12 cellular contexts compared by ENCODE assay signal in genomic region chr10:89651916-89652573, GRCh38.
A peak's percentile ranks its signal among the peaks of the same experiment; 100 is the strongest.
DNase-seq lines count a peak whose midpoint lies in the region; ATAC-seq and TF ChIP-seq lines count a peak whose summit lies in the region.
"Had no signal": no experiment of that assay in that cellular context is flagged by ENCODE, and none has a peak within 500 bp of the region (broad histone marks: within the 10 kb centered on the region; RNA-seq: fewer than 3 reads in every experiment).

No MANE protein-coding gene starts in this region.

- H3K4me1 ChIP-seq in HEK293 (ENCODE audit: control insufficient read depth, insufficient read depth, low read length), result no peaks in the 10 kb centered on the region
- H3K4me1 ChIP-seq: adrenal gland had no signal

- peaks cover 10% of the 10 kb centered on the region in 2 donors for H3K9me3 Mint-ChIP-seq in stimulated activated naive B cell treated with anti-CD40 and anti-IgM and Interleukin-4, amounts not matched to agents 10 μg/mL and 1 μg/mL and 100 μg/mL, for 72 hours
- peaks cover 5% of the 10 kb centered on the region for H3K9me3 Mint-ChIP-seq in activated naive CD8-positive, alpha-beta T cell treated with anti-CD3 and anti-CD28 coated beads, Interleukin-2, amount 50 U/mL, for 24 hours

- ATAC-seq in GM18867 (IDR thresholded peaks at IDR 0.05; ENCODE audit: unreplicated experiment) (peak; percentile 57), HG03520 (IDR thresholded peaks at IDR 0.05; ENCODE audit: unreplicated experiment) (peak; percentile 61)
- ATAC-seq in stimulated activated naive B cell treated with anti-CD40 and anti-IgM and Interleukin-4, amounts not matched to agents 10 μg/mL and 1 μg/mL and 100 μg/mL, for 72 hours (replicated peaks), result peak; percentile 91 to 93
- ATAC-seq in activated naive CD8-positive, alpha-beta T cell treated with anti-CD3 and anti-CD28 coated beads, Interleukin-2, amount 50 U/mL, for 24 hours, result no peak
- ATAC-seq: left lobe of liver had no signal

- no peak overlapping the region for H3K4me3 ChIP-seq in HEK293 (ENCODE audit: low read depth, low read length)
- H3K4me3 ChIP-seq: adrenal gland had no signal

- H3K27ac Mint-ChIP-seq in stimulated activated naive B cell treated with anti-CD40 and anti-IgM and Interleukin-4, amounts not matched to agents 10 μg/mL and 1 μg/mL and 100 μg/mL, for 72 hours, result no peak overlapping the region
- H3K27ac Mint-ChIP-seq in activated naive CD8-positive, alpha-beta T cell treated with anti-CD3 and anti-CD28 coated beads, Interleukin-2, amount 50 U/mL, for 24 hours, result no peak overlapping the region
- H3K27ac Mint-ChIP-seq: stimulated activated naive CD8-positive, alpha-beta T cell treated with anti-CD3 and anti-CD28 coated beads, Interleukin-15, Interleukin-2, amounts not matched to agents 100 ng/mL and 50 ng/mL, for 24 hours had no signal

- H3K36me3 ChIP-seq in HEK293 (ENCODE audit: control insufficient read depth in 2 of 2, insufficient read depth in 1 of 2, low read length in 2 of 2), result no peaks in the 10 kb centered on the region
- H3K36me3 ChIP-seq: adrenal gland had no signal

- no peak for DNase-seq in stimulated activated naive B cell treated with anti-CD40 and anti-IgM and Interleukin-4, amounts not matched to agents 10 μg/mL and 1 μg/mL and 100 μg/mL, for 72 hours
- no peak for DNase-seq in activated naive CD8-positive, alpha-beta T cell treated with anti-CD3 and anti-CD28 coated beads, Interleukin-2, amount 50 U/mL, for 24 hours
- DNase-seq in AML-193 (lab: John Stamatoyannopoulos, UW) (no peak), NCI-H526 (lab: John Stamatoyannopoulos, UW) (no peak)
- DNase-seq: adrenal gland, DND-41 had no signal

- no peak for TF ChIP-seq CTCF in HEK293 (tag by site-specific recombination; IDR thresholded peaks at IDR 0.05)

- H3K4me3 Mint-ChIP-seq in stimulated activated naive B cell treated with anti-CD40 and anti-IgM and Interleukin-4, amounts not matched to agents 10 μg/mL and 1 μg/mL and 100 μg/mL, for 72 hours, result no peak overlapping the region
- no peak overlapping the region for H3K4me3 Mint-ChIP-seq in activated naive CD8-positive, alpha-beta T cell treated with anti-CD3 and anti-CD28 coated beads, Interleukin-2, amount 50 U/mL, for 24 hours
- H3K4me3 Mint-ChIP-seq: stimulated activated naive CD8-positive, alpha-beta T cell treated with anti-CD3 and anti-CD28 coated beads, Interleukin-15, Interleukin-2, amounts not matched to agents 100 ng/mL and 50 ng/mL, for 24 hours had no signal

- POLR2A ChIA-PET in HEK293 (lab: Yijun Ruan, JAX), result no interaction called here

- peaks cover 8 to 10% of the 10 kb centered on the region in 2 donors for H3K36me3 Mint-ChIP-seq in stimulated activated naive B cell treated with anti-CD40 and anti-IgM and Interleukin-4, amounts not matched to agents 10 μg/mL and 1 μg/mL and 100 μg/mL, for 72 hours
- no peaks in the 10 kb centered on the region for H3K36me3 Mint-ChIP-seq in activated naive CD8-positive, alpha-beta T cell treated with anti-CD3 and anti-CD28 coated beads, Interleukin-2, amount 50 U/mL, for 24 hours (ENCODE audit: low read depth)

- no peaks in the 10 kb centered on the region for H3K27me3 Mint-ChIP-seq in stimulated activated naive B cell treated with anti-CD40 and anti-IgM and Interleukin-4, amounts not matched to agents 10 μg/mL and 1 μg/mL and 100 μg/mL, for 72 hours
- H3K27me3 Mint-ChIP-seq in activated naive CD8-positive, alpha-beta T cell treated with anti-CD3 and anti-CD28 coated beads, Interleukin-2, amount 50 U/mL, for 24 hours, result peaks cover 20% of the 10 kb centered on the region

- CTCF ChIA-PET in HEK293 (lab: Yijun Ruan, JAX), result no interaction called here

- no peaks in the 10 kb centered on the region for H3K9me3 ChIP-seq in HEK293 (ENCODE audit: control insufficient read depth, insufficient read depth, low read depth, low read length)
- H3K9me3 ChIP-seq: adrenal gland had no signal

- H3K4me1 Mint-ChIP-seq in stimulated activated naive B cell treated with anti-CD40 and anti-IgM and Interleukin-4, amounts not matched to agents 10 μg/mL and 1 μg/mL and 100 μg/mL, for 72 hours, result peaks cover 18 to 27% of the 10 kb centered on the region in 2 donors
- no peaks in the 10 kb centered on the region for H3K4me1 Mint-ChIP-seq in activated naive CD8-positive, alpha-beta T cell treated with anti-CD3 and anti-CD28 coated beads, Interleukin-2, amount 50 U/mL, for 24 hours

- no peak overlapping the region for H3K27ac ChIP-seq in HEK293 (ENCODE audit: extremely low read depth, low read depth, low read length)
- H3K27ac ChIP-seq: adrenal gland, RWPE1 had no signal

TF ChIP-seq in HEK293, 187 proteins besides CTCF, POLR2A, EP300 and RAD21:
- TF ChIP-seq PRDM6 (tag by site-specific recombination; IDR thresholded peaks at IDR 0.05), result 0 out of 2 replicates have a peak, but pooled peaks have one; percentile 25
- no peak for TF ChIP-seq ZIC2 (tag by site-specific recombination; IDR thresholded peaks at IDR 0.05)
- peak; percentile 43; the same call in 1 of the 2 replicates for TF ChIP-seq ATF2 (tag by site-specific recombination; IDR thresholded peaks at IDR 0.05; ENCODE audit: low read depth)
TF ChIP-seq in HEK293: peak in this region for 2.
